Comparison of ENCODE assay signal across 2 cellular contexts in the genomic region with DNA sequence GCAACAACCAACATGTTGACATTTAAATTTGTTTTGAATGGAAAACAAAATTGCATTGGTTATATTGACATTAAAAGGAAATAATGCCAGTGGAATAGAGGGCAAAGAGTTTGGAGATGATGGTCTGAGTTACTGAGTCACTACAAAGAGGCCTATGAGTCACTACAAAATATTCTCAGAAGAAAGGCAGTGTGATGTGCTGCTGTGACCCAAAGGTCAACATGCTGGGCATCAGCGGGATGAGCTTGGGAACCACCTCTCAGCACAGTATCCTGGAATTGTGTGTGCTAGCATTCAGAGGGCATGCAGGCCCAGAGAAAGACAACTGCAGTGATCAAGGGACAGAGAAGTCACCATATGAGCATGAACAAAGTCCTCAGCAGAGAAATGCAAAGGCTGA.
TF ChIP-seq lines count a peak whose summit lies in the region.

No MANE protein-coding gene starts in this region.

TF ChIP-seq in IMR-90, 13 proteins besides CTCF, POLR2A, EP300 and RAD21:
- TF ChIP-seq SMC3 (IDR thresholded peaks at IDR 0.05; ENCODE audit: low read depth, low read length) (no peak), RCOR1 (IDR thresholded peaks at IDR 0.05; ENCODE audit: insufficient replicate concordance, low read length) (no peak), BHLHE40 (IDR thresholded peaks at IDR 0.05; ENCODE audit: low read depth, low read length) (0 out of 2 replicates have a peak, but pooled peaks have one; percentile 21), FOS (IDR thresholded peaks at IDR 0.05; ENCODE audit: low read depth, low read length) (peak; percentile 68), RFX5 (IDR thresholded peaks at IDR 0.05; ENCODE audit: low read depth, low read length) (no peak), CEBPB (IDR thresholded peaks at IDR 0.05; ENCODE audit: low read depth, low read length) (no peak), MXI1 (IDR thresholded peaks at IDR 0.05; ENCODE audit: borderline replicate concordance, low read depth, low read length) (no peak)

TF ChIP-seq in HepG2, 621 proteins besides CTCF, POLR2A, EP300 and RAD21:
- TF ChIP-seq ZNF878 (CRISPR knock-in tag; IDR thresholded peaks at IDR 0.05) (no peak), CREB1 (IDR thresholded peaks at IDR 0.05) (no peak), CREB1 (CRISPR knock-in tag; IDR thresholded peaks at IDR 0.05) (no peak), FOSL2 (CRISPR knock-in tag; IDR thresholded peaks at IDR 0.05) (peak; percentile 79), ZFY (CRISPR knock-in tag; IDR thresholded peaks at IDR 0.05) (peak; percentile 20; the same call in 1 of the 2 replicates), SAP130 (CRISPR knock-in tag; IDR thresholded peaks at IDR 0.05; ENCODE audit: low read depth) (peak; percentile 27; the same call in 1 of the 2 replicates), ZNF530 (CRISPR knock-in tag; IDR thresholded peaks at IDR 0.05; ENCODE audit: low read depth) (no peak), RARA (CRISPR knock-in tag; IDR thresholded peaks at IDR 0.05) (peak; percentile 23; the same call in 1 of the 2 replicates), ZNF354B (CRISPR knock-in tag; IDR thresholded peaks at IDR 0.05) (no peak), FOXA3 (CRISPR knock-in tag; IDR thresholded peaks at IDR 0.05) (peak; percentile 31; the same call in 1 of the 2 replicates), ZFP1 (CRISPR knock-in tag; IDR thresholded peaks at IDR 0.05) (no peak), NR2F1 (CRISPR knock-in tag; IDR thresholded peaks at IDR 0.05) (peak; percentile 47 to 51; a peak in 2 of 4 replicates), PLRG1 (conservative IDR thresholded peaks at IDR 0.05) (no peak), ZNF496 (CRISPR knock-in tag; IDR thresholded peaks at IDR 0.05; ENCODE audit: insufficient replicate concordance) (no peak), NR2F6 (IDR thresholded peaks at IDR 0.05) (peak; percentile 61), NR2F6 (CRISPR knock-in tag; IDR thresholded peaks at IDR 0.05) (peak; percentile 72; the same call in 1 of the 2 replicates), RFX1 (IDR thresholded peaks at IDR 0.05) (no peak), PCBP2 (optimal IDR thresholded peaks at IDR 0.05; ENCODE audit: low read depth, low read length, poor library complexity, severe bottlenecking) (no peak), FOXA1 (IDR thresholded peaks at IDR 0.05) (no peak), FOXA1 (CRISPR knock-in tag; IDR thresholded peaks at IDR 0.05) (peak; percentile 63), DMAP1 (CRISPR knock-in tag; IDR thresholded peaks at IDR 0.05) (no peak)
- TF ChIP-seq, protein P1, sequence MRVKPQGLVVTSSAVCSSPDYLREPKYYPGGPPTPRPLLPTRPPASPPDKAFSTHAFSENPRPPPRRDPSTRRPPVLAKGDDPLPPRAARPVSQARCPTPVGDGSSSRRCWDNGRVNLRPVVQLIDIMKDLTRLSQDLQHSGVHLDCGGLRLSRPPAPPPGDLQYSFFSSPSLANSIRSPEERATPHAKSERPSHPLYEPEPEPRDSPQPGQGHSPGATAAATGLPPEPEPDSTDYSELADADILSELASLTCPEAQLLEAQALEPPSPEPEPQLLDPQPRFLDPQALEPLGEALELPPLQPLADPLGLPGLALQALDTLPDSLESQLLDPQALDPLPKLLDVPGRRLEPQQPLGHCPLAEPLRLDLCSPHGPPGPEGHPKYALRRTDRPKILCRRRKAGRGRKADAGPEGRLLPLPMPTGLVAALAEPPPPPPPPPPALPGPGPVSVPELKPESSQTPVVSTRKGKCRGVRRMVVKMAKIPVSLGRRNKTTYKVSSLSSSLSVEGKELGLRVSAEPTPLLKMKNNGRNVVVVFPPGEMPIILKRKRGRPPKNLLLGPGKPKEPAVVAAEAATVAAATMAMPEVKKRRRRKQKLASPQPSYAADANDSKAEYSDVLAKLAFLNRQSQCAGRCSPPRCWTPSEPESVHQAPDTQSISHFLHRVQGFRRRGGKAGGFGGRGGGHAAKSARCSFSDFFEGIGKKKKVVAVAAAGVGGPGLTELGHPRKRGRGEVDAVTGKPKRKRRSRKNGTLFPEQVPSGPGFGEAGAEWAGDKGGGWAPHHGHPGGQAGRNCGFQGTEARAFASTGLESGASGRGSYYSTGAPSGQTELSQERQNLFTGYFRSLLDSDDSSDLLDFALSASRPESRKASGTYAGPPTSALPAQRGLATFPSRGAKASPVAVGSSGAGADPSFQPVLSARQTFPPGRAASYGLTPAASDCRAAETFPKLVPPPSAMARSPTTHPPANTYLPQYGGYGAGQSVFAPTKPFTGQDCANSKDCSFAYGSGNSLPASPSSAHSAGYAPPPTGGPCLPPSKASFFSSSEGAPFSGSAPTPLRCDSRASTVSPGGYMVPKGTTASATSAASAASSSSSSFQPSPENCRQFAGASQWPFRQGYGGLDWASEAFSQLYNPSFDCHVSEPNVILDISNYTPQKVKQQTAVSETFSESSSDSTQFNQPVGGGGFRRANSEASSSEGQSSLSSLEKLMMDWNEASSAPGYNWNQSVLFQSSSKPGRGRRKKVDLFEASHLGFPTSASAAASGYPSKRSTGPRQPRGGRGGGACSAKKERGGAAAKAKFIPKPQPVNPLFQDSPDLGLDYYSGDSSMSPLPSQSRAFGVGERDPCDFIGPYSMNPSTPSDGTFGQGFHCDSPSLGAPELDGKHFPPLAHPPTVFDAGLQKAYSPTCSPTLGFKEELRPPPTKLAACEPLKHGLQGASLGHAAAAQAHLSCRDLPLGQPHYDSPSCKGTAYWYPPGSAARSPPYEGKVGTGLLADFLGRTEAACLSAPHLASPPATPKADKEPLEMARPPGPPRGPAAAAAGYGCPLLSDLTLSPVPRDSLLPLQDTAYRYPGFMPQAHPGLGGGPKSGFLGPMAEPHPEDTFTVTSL (CRISPR knock-in tag; IDR thresholded peaks at IDR 0.05; ENCODE audit: borderline replicate concordance) = no peak
- TF ChIP-seq, protein P2, sequence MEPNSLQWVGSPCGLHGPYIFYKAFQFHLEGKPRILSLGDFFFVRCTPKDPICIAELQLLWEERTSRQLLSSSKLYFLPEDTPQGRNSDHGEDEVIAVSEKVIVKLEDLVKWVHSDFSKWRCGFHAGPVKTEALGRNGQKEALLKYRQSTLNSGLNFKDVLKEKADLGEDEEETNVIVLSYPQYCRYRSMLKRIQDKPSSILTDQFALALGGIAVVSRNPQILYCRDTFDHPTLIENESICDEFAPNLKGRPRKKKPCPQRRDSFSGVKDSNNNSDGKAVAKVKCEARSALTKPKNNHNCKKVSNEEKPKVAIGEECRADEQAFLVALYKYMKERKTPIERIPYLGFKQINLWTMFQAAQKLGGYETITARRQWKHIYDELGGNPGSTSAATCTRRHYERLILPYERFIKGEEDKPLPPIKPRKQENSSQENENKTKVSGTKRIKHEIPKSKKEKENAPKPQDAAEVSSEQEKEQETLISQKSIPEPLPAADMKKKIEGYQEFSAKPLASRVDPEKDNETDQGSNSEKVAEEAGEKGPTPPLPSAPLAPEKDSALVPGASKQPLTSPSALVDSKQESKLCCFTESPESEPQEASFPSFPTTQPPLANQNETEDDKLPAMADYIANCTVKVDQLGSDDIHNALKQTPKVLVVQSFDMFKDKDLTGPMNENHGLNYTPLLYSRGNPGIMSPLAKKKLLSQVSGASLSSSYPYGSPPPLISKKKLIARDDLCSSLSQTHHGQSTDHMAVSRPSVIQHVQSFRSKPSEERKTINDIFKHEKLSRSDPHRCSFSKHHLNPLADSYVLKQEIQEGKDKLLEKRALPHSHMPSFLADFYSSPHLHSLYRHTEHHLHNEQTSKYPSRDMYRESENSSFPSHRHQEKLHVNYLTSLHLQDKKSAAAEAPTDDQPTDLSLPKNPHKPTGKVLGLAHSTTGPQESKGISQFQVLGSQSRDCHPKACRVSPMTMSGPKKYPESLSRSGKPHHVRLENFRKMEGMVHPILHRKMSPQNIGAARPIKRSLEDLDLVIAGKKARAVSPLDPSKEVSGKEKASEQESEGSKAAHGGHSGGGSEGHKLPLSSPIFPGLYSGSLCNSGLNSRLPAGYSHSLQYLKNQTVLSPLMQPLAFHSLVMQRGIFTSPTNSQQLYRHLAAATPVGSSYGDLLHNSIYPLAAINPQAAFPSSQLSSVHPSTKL (CRISPR knock-in tag; IDR thresholded peaks at IDR 0.05) = 0 out of 2 replicates have a peak, but pooled peaks have one; percentile 20
- TF ChIP-seq, protein P3, sequence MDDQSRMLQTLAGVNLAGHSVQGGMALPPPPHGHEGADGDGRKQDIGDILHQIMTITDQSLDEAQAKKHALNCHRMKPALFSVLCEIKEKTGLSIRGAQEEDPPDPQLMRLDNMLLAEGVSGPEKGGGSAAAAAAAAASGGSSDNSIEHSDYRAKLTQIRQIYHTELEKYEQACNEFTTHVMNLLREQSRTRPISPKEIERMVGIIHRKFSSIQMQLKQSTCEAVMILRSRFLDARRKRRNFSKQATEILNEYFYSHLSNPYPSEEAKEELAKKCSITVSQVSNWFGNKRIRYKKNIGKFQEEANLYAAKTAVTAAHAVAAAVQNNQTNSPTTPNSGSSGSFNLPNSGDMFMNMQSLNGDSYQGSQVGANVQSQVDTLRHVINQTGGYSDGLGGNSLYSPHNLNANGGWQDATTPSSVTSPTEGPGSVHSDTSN (CRISPR knock-in tag; IDR thresholded peaks at IDR 0.05; ENCODE audit: borderline replicate concordance) = no peak
- TF ChIP-seq, protein P4, sequence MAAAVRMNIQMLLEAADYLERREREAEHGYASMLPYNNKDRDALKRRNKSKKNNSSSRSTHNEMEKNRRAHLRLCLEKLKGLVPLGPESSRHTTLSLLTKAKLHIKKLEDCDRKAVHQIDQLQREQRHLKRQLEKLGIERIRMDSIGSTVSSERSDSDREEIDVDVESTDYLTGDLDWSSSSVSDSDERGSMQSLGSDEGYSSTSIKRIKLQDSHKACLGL (CRISPR knock-in tag; IDR thresholded peaks at IDR 0.05) = no peak
